Comparison of ENCODE assay signal across 17 cellular contexts in genomic region chr7:47335557-47336177, GRCh38.
DNase-seq lines count a peak whose midpoint lies in the region; ATAC-seq and TF ChIP-seq lines count a peak whose summit lies in the region.
"Had no signal": no experiment of that assay in that cellular context is flagged by ENCODE, and none has a peak within 500 bp of the region (broad histone marks: within the 10 kb centered on the region; RNA-seq: fewer than 3 reads in every experiment).

No MANE protein-coding gene starts in this region.

- no peaks in the 10 kb centered on the region for H3K27me3 Mint-ChIP-seq in activated T-cell treated with anti-CD3 and anti-CD28 coated beads, Interleukin-2, amount 50 U/mL, for 72 hours (ENCODE audit: low read depth)
- H3K27me3 Mint-ChIP-seq: activated CD4-positive, alpha-beta T cell treated with anti-CD3 and anti-CD28 coated beads, Interleukin-2, amount 10 ng/mL, durations not matched to agents 7 days and 5 days; activated naive CD8-positive, alpha-beta T cell treated with anti-CD3 and anti-CD28 coated beads, Interleukin-2, amount 50 U/mL, for 24 hours; activated T-cell treated with anti-CD3 and anti-CD28 coated beads, Interleukin-2, amount 50 U/mL, for 24 hours; stimulated activated memory B cell treated with anti-CD40 and anti-IgM and Interleukin-4, amounts not matched to agents 10 μg/mL and 1 μg/mL and 100 μg/mL, for 72 hours had no signal

- 42% methylated on average over 6 of the region's 6 CpGs for WGBS in right cardiac atrium
- WGBS in sigmoid colon, 2 donors, result 82 to 87% methylated on average over 6 of the region's 6 CpGs

- no peaks in the 10 kb centered on the region for H3K27me3 ChIP-seq in right cardiac atrium (ENCODE audit: control insufficient read depth, insufficient read depth)
- no peaks in the 10 kb centered on the region for H3K27me3 ChIP-seq in sigmoid colon

- no peak for TF ChIP-seq POLR2A in sigmoid colon (IDR thresholded peaks at IDR 0.05)

- H3K36me3 ChIP-seq in sigmoid colon, result no peaks in the 10 kb centered on the region

- ATAC-seq in right cardiac atrium (peak; percentile 66 to 79), GM18867 (IDR thresholded peaks at IDR 0.05; ENCODE audit: unreplicated experiment) (no peak)
- ATAC-seq in activated T-cell treated with anti-CD3 and anti-CD28 coated beads, Interleukin-2, amount 50 U/mL, for 72 hours (replicated peaks in 1 of 2), result no peak
- ATAC-seq: A549; activated naive CD8-positive, alpha-beta T cell treated with anti-CD3 and anti-CD28 coated beads, Interleukin-2, amount 50 U/mL, for 24 hours; SK-N-SH treated with all-trans-retinoic acid at 6 μM for 48 hours; stimulated activated memory B cell treated with anti-CD40 and anti-IgM and Interleukin-4, amounts not matched to agents 10 μg/mL and 1 μg/mL and 100 μg/mL, for 72 hours had no signal

- peak overlapping the region; percentile 94 for H3K27ac ChIP-seq in right cardiac atrium (ENCODE audit: low read length)
- H3K27ac ChIP-seq in sigmoid colon, result peak overlapping the region; percentile 0 to 51 (median 46)
- H3K27ac ChIP-seq: A549 had no signal

- no peak for TF ChIP-seq EP300 in sigmoid colon (IDR thresholded peaks at IDR 0.05)

- H3K4me1 Mint-ChIP-seq in activated T-cell treated with anti-CD3 and anti-CD28 coated beads, Interleukin-2, amount 50 U/mL, for 72 hours (ENCODE audit: low read depth), result no peaks in the 10 kb centered on the region
- H3K4me1 Mint-ChIP-seq: activated CD4-positive, alpha-beta T cell treated with anti-CD3 and anti-CD28 coated beads, Interleukin-2, amount 10 ng/mL, durations not matched to agents 7 days and 5 days; activated naive CD8-positive, alpha-beta T cell treated with anti-CD3 and anti-CD28 coated beads, Interleukin-2, amount 50 U/mL, for 24 hours; CD4-positive, CD25-positive, alpha-beta regulatory T cell had no signal

- intact Hi-C loops in right cardiac atrium (cut with DNase I), result no loop called here
- intact Hi-C loops in sigmoid colon (cut with DNase I), result no loop called here

- no peak overlapping the region for H3K27ac Mint-ChIP-seq in activated T-cell treated with anti-CD3 and anti-CD28 coated beads, Interleukin-2, amount 50 U/mL, for 72 hours
- H3K27ac Mint-ChIP-seq: activated CD4-positive, alpha-beta T cell treated with anti-CD3 and anti-CD28 coated beads, Interleukin-2, amount 10 ng/mL, durations not matched to agents 7 days and 5 days; activated naive CD8-positive, alpha-beta T cell treated with anti-CD3 and anti-CD28 coated beads, Interleukin-2, amount 50 U/mL, for 24 hours; activated T-cell treated with anti-CD3 and anti-CD28 coated beads, Interleukin-2, amount 50 U/mL, for 24 hours; CD4-positive, CD25-positive, alpha-beta regulatory T cell; stimulated activated memory B cell treated with anti-CD40 and anti-IgM and Interleukin-4, amounts not matched to agents 10 μg/mL and 1 μg/mL and 100 μg/mL, for 72 hours had no signal

- TF ChIP-seq CTCF in sigmoid colon (IDR thresholded peaks at IDR 0.05), result no peak

- no peaks in the 10 kb centered on the region for H3K36me3 Mint-ChIP-seq in activated T-cell treated with anti-CD3 and anti-CD28 coated beads, Interleukin-2, amount 50 U/mL, for 72 hours (ENCODE audit: insufficient read depth in 2 of 2)
- H3K36me3 Mint-ChIP-seq: CD4-positive, CD25-positive, alpha-beta regulatory T cell had no signal

- no peaks in the 10 kb centered on the region for H3K9me3 ChIP-seq in right cardiac atrium (ENCODE audit: control insufficient read depth, low read length)
- H3K9me3 ChIP-seq in sigmoid colon, result no peaks in the 10 kb centered on the region
- H3K9me3 ChIP-seq: A549 had no signal

- no peak overlapping the region for H3K4me3 Mint-ChIP-seq in activated T-cell treated with anti-CD3 and anti-CD28 coated beads, Interleukin-2, amount 50 U/mL, for 72 hours
- H3K4me3 Mint-ChIP-seq: activated CD4-positive, alpha-beta T cell treated with anti-CD3 and anti-CD28 coated beads, Interleukin-2, amount 10 ng/mL, durations not matched to agents 7 days and 5 days; activated naive CD8-positive, alpha-beta T cell treated with anti-CD3 and anti-CD28 coated beads, Interleukin-2, amount 50 U/mL, for 24 hours; activated T-cell treated with anti-CD3 and anti-CD28 coated beads, Interleukin-2, amount 50 U/mL, for 24 hours; CD4-positive, CD25-positive, alpha-beta regulatory T cell; stimulated activated memory B cell treated with anti-CD40 and anti-IgM and Interleukin-4, amounts not matched to agents 10 μg/mL and 1 μg/mL and 100 μg/mL, for 72 hours had no signal

- H3K4me1 ChIP-seq in right cardiac atrium (ENCODE audit: control insufficient read depth, insufficient read depth, low read length) (peaks cover 11% of the 10 kb centered on the region), sigmoid colon (peaks cover 0 to 63% (median 50%) of the 10 kb centered on the region in 4 donors)

- peak; percentile 23 for DNase-seq in AG08396 (ENCODE audit: low spot score)
- peak; percentile 35 for DNase-seq in cerebellar cortex (ENCODE audit: low spot score)
- DNase-seq in right cardiac atrium, result peak in 2 of 3 donors; percentile 41 to 85
- DNase-seq in sigmoid colon, result no peak
- DNase-seq in DMS79 (lab: John Stamatoyannopoulos, UW), result no peak
- DNase-seq in GOT3 (lab: John Stamatoyannopoulos, UW), result no peak
- no peak for DNase-seq in activated T-cell treated with anti-CD3 and anti-CD28 coated beads, Interleukin-2, amount 50 U/mL, for 72 hours
- DNase-seq: activated CD4-positive, alpha-beta T cell treated with anti-CD3 and anti-CD28 coated beads, Interleukin-2, amount 10 ng/mL, durations not matched to agents 7 days and 5 days; activated naive CD8-positive, alpha-beta T cell treated with anti-CD3 and anti-CD28 coated beads, Interleukin-2, amount 50 U/mL, for 24 hours; activated T-cell treated with anti-CD3 and anti-CD28 coated beads, Interleukin-2, amount 50 U/mL, for 24 hours; CD4-positive, CD25-positive, alpha-beta regulatory T cell; DMS79 treated with DMSO at 0.1 percent for 48 hours; NCI-H748 treated with DMSO at 0.1 percent for 48 hours had no signal

- H3K9me3 Mint-ChIP-seq in activated T-cell treated with anti-CD3 and anti-CD28 coated beads, Interleukin-2, amount 50 U/mL, for 72 hours, result peaks cover 0 to 4% of the 10 kb centered on the region in 2 donors
- H3K9me3 Mint-ChIP-seq: activated CD4-positive, alpha-beta T cell treated with anti-CD3 and anti-CD28 coated beads, Interleukin-2, amount 10 ng/mL, durations not matched to agents 7 days and 5 days; activated T-cell treated with anti-CD3 and anti-CD28 coated beads, Interleukin-2, amount 50 U/mL, for 24 hours; CD4-positive, CD25-positive, alpha-beta regulatory T cell; stimulated activated memory B cell treated with anti-CD40 and anti-IgM and Interleukin-4, amounts not matched to agents 10 μg/mL and 1 μg/mL and 100 μg/mL, for 72 hours had no signal

- H3K4me3 ChIP-seq in right cardiac atrium (ENCODE audit: low read length) (no peak overlapping the region), sigmoid colon (no peak overlapping the region)
- H3K4me3 ChIP-seq: A549 had no signal

Comparison
In these comparisons a context has a peak if more than half of its experiments do, and no peak if none do; other contexts are left out.
1. DNase-seq: peak in AG08396 (single experiment), cerebellar cortex (single experiment) and right cardiac atrium (2 of 3); none in sigmoid colon (single experiment), DMS79 (single experiment), GOT3 (single experiment) and activated T-cell treated with anti-CD3 and anti-CD28 coated beads, Interleukin-2, amount 50 U/mL, for 72 hours (0 of 2).
2. ATAC-seq: peak in right cardiac atrium (2 of 2); none in GM18867 (single experiment) and activated T-cell treated with anti-CD3 and anti-CD28 coated beads, Interleukin-2, amount 50 U/mL, for 72 hours (0 of 2).